33 cellular contexts compared by ENCODE assay signal in genomic region chr6:78948785-78949184, GRCh38.
"Had no signal": no experiment of that assay in that cellular context is flagged by ENCODE, and none has a peak within 500 bp of the region (broad histone marks: within the 10 kb centered on the region; RNA-seq: fewer than 3 reads in every experiment).

No MANE protein-coding gene starts in this region.

- H3K27ac ChIP-seq: left lung, lower lobe of right lung, neural progenitor cell, neutrophil, parathyroid adenoma, right atrium auricular region, skin epidermis, suprapubic skin, thoracic aorta, tibial artery, upper lobe of right lung had no signal

- H3K9me3 ChIP-seq: neutrophil, upper lobe of right lung had no signal

- H3K27me3 Mint-ChIP-seq: naive B cell; stimulated activated naive CD8-positive, alpha-beta T cell treated with anti-CD3 and anti-CD28 coated beads, Interleukin-15, Interleukin-2, amounts not matched to agents 100 ng/mL and 50 ng/mL, for 24 hours had no signal

- H3K9ac ChIP-seq: neural progenitor cell, parathyroid adenoma had no signal

- H3K27me3 ChIP-seq: left lung, neural progenitor cell, neutrophil, right atrium auricular region, suprapubic skin, tibial artery, upper lobe of right lung had no signal

- H3K4me1 Mint-ChIP-seq: immature natural killer cell; natural killer cell; nephron progenitor cell; neural progenitor cell; stimulated activated effector memory CD8-positive, alpha-beta T cell treated with anti-CD3 and anti-CD28 coated beads, Interleukin-12 subunit alpha, Interleukin-12 subunit beta, amount 100 ng/mL, for 72 hours had no signal

- FAIRE-seq: islet of Langerhans, kidney, urothelium cell line had no signal

- H3K4me1 ChIP-seq: left lung, lower lobe of right lung, neural progenitor cell, parathyroid adenoma, right atrium auricular region, suprapubic skin, tibial artery, upper lobe of right lung had no signal

- DNase-seq: hypothalamus; immature natural killer cell; kidney; left colon; left lung; lower lobe of right lung; mammary epithelial cell; mesendoderm; naive B cell; natural killer cell; nephron progenitor cell; occipital lobe; stimulated activated CD4-positive, alpha-beta T cell treated with anti-CD3 and anti-CD28 coated beads, Interleukin-12 subunit alpha, Interleukin-12 subunit beta, amount 100 ng/mL, for 4 hours; stimulated activated CD4-positive, alpha-beta T cell treated with anti-CD3 and anti-CD28 coated beads, Interleukin-15, amount 100 ng/mL, for 24 hours; stimulated activated CD4-positive, alpha-beta T cell treated with anti-CD3 and anti-CD28 coated beads, Interleukin-2, amount 100 ng/mL, for 24 hours; stimulated activated CD4-positive, alpha-beta T cell treated with anti-CD3 and anti-CD28 coated beads, Interleukin-4, amount 100 ng/mL, for 1 hour; stimulated activated naive CD4-positive, alpha-beta T cell; tibial artery; trophoblast cell; upper lobe of right lung had no signal

- H3K4me2 ChIP-seq: neural progenitor cell had no signal

- H3K4me3 ChIP-seq: left lung, lower lobe of right lung, neural progenitor cell, right atrium auricular region, skin epidermis, suprapubic skin, thoracic aorta, tibial artery, upper lobe of right lung had no signal

- H3K9me3 Mint-ChIP-seq: natural killer cell had no signal

- H2AFZ ChIP-seq: neural progenitor cell, parathyroid adenoma had no signal

- H3K27ac Mint-ChIP-seq: mesothelial cell of epicardium; nephron progenitor cell; neural progenitor cell; stimulated activated effector memory CD8-positive, alpha-beta T cell treated with anti-CD3 and anti-CD28 coated beads, Interleukin-12 subunit alpha, Interleukin-12 subunit beta, amount 100 ng/mL, for 72 hours; stimulated activated naive CD8-positive, alpha-beta T cell treated with anti-CD3 and anti-CD28 coated beads, Interleukin-15, Interleukin-2, amounts not matched to agents 100 ng/mL and 50 ng/mL, for 24 hours had no signal

- ATAC-seq: left lung; lower lobe of right lung; natural killer cell; sciatic nerve; stimulated activated effector memory CD8-positive, alpha-beta T cell treated with anti-CD3 and anti-CD28 coated beads, Interleukin-12 subunit alpha, Interleukin-12 subunit beta, amount 100 ng/mL, for 72 hours; upper lobe of right lung had no signal

- H3K4me3 Mint-ChIP-seq: immature natural killer cell; mesothelial cell of epicardium; natural killer cell; nephron progenitor cell; neural progenitor cell; stimulated activated effector memory CD8-positive, alpha-beta T cell treated with anti-CD3 and anti-CD28 coated beads, Interleukin-12 subunit alpha, Interleukin-12 subunit beta, amount 100 ng/mL, for 72 hours; stimulated activated naive CD8-positive, alpha-beta T cell treated with anti-CD3 and anti-CD28 coated beads, Interleukin-15, Interleukin-2, amounts not matched to agents 100 ng/mL and 50 ng/mL, for 24 hours had no signal
